34 cellular contexts compared by ENCODE assay signal in the genomic region with DNA sequence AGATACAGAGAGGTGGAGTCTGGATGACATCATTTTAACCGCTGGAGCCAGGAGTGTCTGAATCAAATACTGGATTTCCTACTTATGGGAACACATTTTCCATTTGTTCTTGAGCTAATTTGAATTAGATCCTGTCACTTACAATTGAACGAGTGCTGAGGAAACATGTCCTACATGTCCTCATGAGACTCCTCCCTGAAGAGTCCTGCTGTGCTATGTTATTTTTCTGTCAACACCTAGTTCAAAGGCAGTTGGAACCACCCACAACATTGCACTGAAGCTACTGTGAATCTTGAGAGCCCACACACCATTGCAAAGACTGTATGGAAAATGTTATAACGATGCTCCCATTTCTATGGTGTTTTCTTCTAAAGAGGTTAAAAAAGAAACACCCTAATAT.
"Had no signal": no experiment of that assay in that cellular context is flagged by ENCODE, and none has a peak within 500 bp of the region (broad histone marks: within the 10 kb centered on the region; RNA-seq: fewer than 3 reads in every experiment).

No MANE protein-coding gene starts in this region.

- DNase-seq: activated CD4-positive, alpha-beta memory T cell treated with anti-CD3 and anti-CD28 coated beads, Interleukin-2, amount 10 ng/mL, durations not matched to agents 7 days and 5 days; activated CD4-positive, alpha-beta T cell treated with anti-CD3 and anti-CD28 coated beads for 1 hour; activated CD4-positive, alpha-beta T cell treated with anti-CD3 and anti-CD28 coated beads for 48 hours; activated CD4-positive, CD25-positive, alpha-beta regulatory T cell; activated CD8-positive, alpha-beta memory T cell treated with anti-CD3 and anti-CD28 coated beads for 24 hours; activated CD8-positive, alpha-beta memory T cell treated with anti-CD3 and anti-CD28 coated beads, Interleukin-2, amount 10 ng/mL, durations not matched to agents 7 days and 5 days; activated CD8-positive, alpha-beta memory T cell treated with anti-CD3 and anti-CD28 coated beads, Interleukin-2, amount 50 U/mL, for 48 hours; activated effector memory CD4-positive, alpha-beta T cell treated with anti-CD3 and anti-CD28 coated beads, Interleukin-2, amount 50 U/mL, for 16 hours; activated naive CD4-positive, alpha-beta T cell; activated naive CD4-positive, alpha-beta T cell treated with anti-CD3 and anti-CD28 coated beads, Interleukin-2, amount 50 U/mL, for 16 hours; activated naive CD8-positive, alpha-beta T cell treated with anti-CD3 and anti-CD28 coated beads for 36 hours; activated T-cell treated with anti-CD3 and anti-CD28 coated beads, Interleukin-2, amount 50 U/mL, for 1 hour; activated T-cell treated with anti-CD3 and anti-CD28 coated beads, Interleukin-2, amount 50 U/mL, for 72 hours; amniotic stem cell; aorta; brain microvascular endothelial cell; MM.1S; MV-4-11; NCI-H1092; NCI-H1436 treated with DMSO at 0.1 percent for 48 hours; NCI-H187 treated with DMSO at 0.1 percent for 48 hours; NCI-H2081; NCI-H345; NCI-H524 treated with DMSO at 0.1 percent for 48 hours; PC-9; SHP77; SJCRH30; T1000; WERI-Rb-1 had no signal

- H2AFZ ChIP-seq: PC-9 had no signal

- H3K4me1 ChIP-seq: SJCRH30 had no signal

- H3K4me2 ChIP-seq: KMS-11, PC-9 had no signal

- H3K27ac ChIP-seq: brain microvascular endothelial cell, KMS-11, PC-9, RWPE1, SJCRH30, SK-N-MC, WERI-Rb-1 had no signal

- H3K9me3 ChIP-seq: SJCRH30 had no signal

- ATAC-seq: activated CD8-positive, alpha-beta memory T cell treated with anti-CD3 and anti-CD28 coated beads, Interleukin-2, amount 10 ng/mL, durations not matched to agents 7 days and 5 days; activated T-cell treated with anti-CD3 and anti-CD28 coated beads, Interleukin-2, amount 50 U/mL, for 72 hours; activated T-helper 17 cell treated with anti-CD3 and anti-CD28 coated beads, Interleukin-2, amount 50 U/mL, for 72 hours had no signal

- H3K36me3 ChIP-seq: brain microvascular endothelial cell, SJCRH30, WERI-Rb-1 had no signal

- H3K4me3 ChIP-seq: PC-9, SJCRH30, SK-N-MC had no signal

- FAIRE-seq: RCC 7860 had no signal

- H3K27me3 ChIP-seq: brain microvascular endothelial cell, SJCRH30 had no signal

- H3K9ac ChIP-seq: KMS-11 had no signal
